ENCODE assay signal across 10 cellular contexts in genomic region chr15:39429898-39430357, GRCh38.
DNase-seq lines count a peak whose midpoint lies in the region; ATAC-seq, FAIRE-seq and TF ChIP-seq lines count a peak whose summit lies in the region.
"Had no signal": no experiment of that assay in that cellular context is flagged by ENCODE, and none has a peak within 500 bp of the region (broad histone marks: within the 10 kb centered on the region; RNA-seq: fewer than 3 reads in every experiment).

No MANE protein-coding gene starts in this region.

- peak; percentile 40 for FAIRE-seq in bronchial epithelial cell (lab: Jason Lieb, UNC)
- no peak for FAIRE-seq in small intestine (lab: Jason Lieb, UNC)

- H3K4me1 ChIP-seq in small intestine (ENCODE audit: control insufficient read depth in 2 of 2, insufficient read depth in 1 of 2, low read depth in 1 of 2, low read length in 1 of 2) = peaks cover 2 to 8% of the 10 kb centered on the region in 2 donors
- H3K4me1 ChIP-seq: BE2C had no signal

- no peak overlapping the region for H3K27ac Mint-ChIP-seq in activated CD4-positive, alpha-beta T cell treated with anti-CD3 and anti-CD28 coated beads for 36 hours
- H3K27ac Mint-ChIP-seq: dendritic cell treated with granulocyte-macrophage colony-stimulating factor and Interleukin-4, amounts not matched to agents 40 ng/mL and 50 ng/mL, for 4 days had no signal

- H3K4me1 Mint-ChIP-seq in activated CD4-positive, alpha-beta T cell treated with anti-CD3 and anti-CD28 coated beads for 36 hours = peaks cover 37% of the 10 kb centered on the region

- H3K9me3 Mint-ChIP-seq in activated CD4-positive, alpha-beta T cell treated with anti-CD3 and anti-CD28 coated beads for 36 hours (ENCODE audit: low read depth) = peaks cover 2% of the 10 kb centered on the region
- H3K9me3 Mint-ChIP-seq: dendritic cell treated with granulocyte-macrophage colony-stimulating factor and Interleukin-4, amounts not matched to agents 40 ng/mL and 50 ng/mL, for 4 days had no signal

- no peaks in the 10 kb centered on the region for H3K9me3 ChIP-seq in small intestine (ENCODE audit: control insufficient read depth, low read depth)
- H3K9me3 ChIP-seq: BE2C had no signal

- intact Hi-C loops in activated CD4-positive, alpha-beta T cell treated with anti-CD3 and anti-CD28 coated beads for 36 hours (cut with DNase I, micrococcal nuclease) = no loop called here

- H3K4me3 Mint-ChIP-seq in activated CD4-positive, alpha-beta T cell treated with anti-CD3 and anti-CD28 coated beads for 36 hours = no peak overlapping the region
- H3K4me3 Mint-ChIP-seq: dendritic cell treated with granulocyte-macrophage colony-stimulating factor and Interleukin-4, amounts not matched to agents 40 ng/mL and 50 ng/mL, for 4 days had no signal

- peak; percentile 19 for ATAC-seq in activated CD4-positive, alpha-beta T cell treated with anti-CD3 and anti-CD28 coated beads for 36 hours
- peak; percentile 54 for ATAC-seq in HG03378 (IDR thresholded peaks at IDR 0.05; ENCODE audit: unreplicated experiment)
- no peak for ATAC-seq in HG03097 (IDR thresholded peaks at IDR 0.05; ENCODE audit: low FRiP score, unreplicated experiment)

- H3K27me3 ChIP-seq in bronchial epithelial cell (ENCODE audit: control insufficient read depth, insufficient read depth, low read length) = no peaks in the 10 kb centered on the region
- no peaks in the 10 kb centered on the region for H3K27me3 ChIP-seq in small intestine (ENCODE audit: control insufficient read depth in 2 of 2, insufficient read depth in 2 of 2, low read length in 2 of 2)

- POLR2A ChIA-PET in activated CD4-positive, alpha-beta T cell treated with anti-CD3 and anti-CD28 coated beads for 36 hours (lab: Charles Lee) = no interaction called here

- DNase-seq in activated CD4-positive, alpha-beta T cell treated with anti-CD3 and anti-CD28 coated beads for 36 hours = peak; percentile 13
- DNase-seq in activated CD4-positive, alpha-beta T cell treated with anti-CD3 and anti-CD28 coated beads for 4 hours = no peak
- DNase-seq in bronchial epithelial cell (ENCODE audit: low read depth) = peak; percentile 84
- DNase-seq in small intestine = peak; percentile 83
- DNase-seq in activated CD8-positive, alpha-beta memory T cell treated with anti-CD3 and anti-CD28 coated beads for 24 hours = no peak
- no peak for DNase-seq in NCI-H2227 (lab: John Stamatoyannopoulos, UW; ENCODE audit: unreplicated experiment)
- DNase-seq: BE2C had no signal

- H3K36me3 Mint-ChIP-seq in activated CD4-positive, alpha-beta T cell treated with anti-CD3 and anti-CD28 coated beads for 36 hours (ENCODE audit: low read depth) = no peaks in the 10 kb centered on the region

- no peak overlapping the region for H3K4me3 ChIP-seq in bronchial epithelial cell (ENCODE audit: low read depth, low read length)
- H3K4me3 ChIP-seq in small intestine (ENCODE audit: low read depth in 1 of 2, low read length in 2 of 2) = no peak overlapping the region

- H3K27ac ChIP-seq in small intestine (ENCODE audit: low read depth in 1 of 2, low read length in 1 of 2) = no peak overlapping the region

- 2 to 27% (median 9%) methylated on average over 3 of the region's 3 CpGs for WGBS in small intestine, 3 donors

- CTCF ChIA-PET in activated CD4-positive, alpha-beta T cell treated with anti-CD3 and anti-CD28 coated beads for 36 hours (lab: Charles Lee) = no interaction called here

- TF ChIP-seq CTCF in bronchial epithelial cell (IDR thresholded peaks at IDR 0.05; ENCODE audit: insufficient read depth, low read length, severe bottlenecking) = no peak

- H3K36me3 ChIP-seq in bronchial epithelial cell (ENCODE audit: control insufficient read depth, insufficient read depth, low read length) = no peaks in the 10 kb centered on the region
- no peaks in the 10 kb centered on the region for H3K36me3 ChIP-seq in small intestine (ENCODE audit: control insufficient read depth in 2 of 2, insufficient read depth in 2 of 2, low read length in 2 of 2)
- H3K36me3 ChIP-seq: BE2C had no signal

- H3K27me3 Mint-ChIP-seq in activated CD4-positive, alpha-beta T cell treated with anti-CD3 and anti-CD28 coated beads for 36 hours = peaks cover 39% of the 10 kb centered on the region
- H3K27me3 Mint-ChIP-seq: dendritic cell treated with granulocyte-macrophage colony-stimulating factor and Interleukin-4, amounts not matched to agents 40 ng/mL and 50 ng/mL, for 4 days had no signal

Comparison
In these comparisons a context has a peak if more than half of its experiments do, and no peak if none do; other contexts are left out.
1. DNase-seq: peak in activated CD4-positive, alpha-beta T cell treated with anti-CD3 and anti-CD28 coated beads for 36 hours (single experiment), bronchial epithelial cell (single experiment) and small intestine (single experiment); none in activated CD4-positive, alpha-beta T cell treated with anti-CD3 and anti-CD28 coated beads for 4 hours (0 of 2), activated CD8-positive, alpha-beta memory T cell treated with anti-CD3 and anti-CD28 coated beads for 24 hours (single experiment) and NCI-H2227 (single experiment).